ENCODE assay signal across 35 cellular contexts in genomic region chr6:139701695-139702094, GRCh38.
"Had no signal": no experiment of that assay in that cellular context is flagged by ENCODE, and none has a peak within 500 bp of the region (broad histone marks: within the 10 kb centered on the region; RNA-seq: fewer than 3 reads in every experiment).

No MANE protein-coding gene starts in this region.

- H3K27me3 ChIP-seq: MG63 had no signal

- DNase-seq: Karpas-422, Kasumi-1, KG1, MG63, MM.1S, MV-4-11, NCI-H1048, NCI-H1092, NCI-H1092 treated with DMSO at 0.1 percent for 48 hours, NCI-H1105, NCI-H1105 treated with DMSO at 0.1 percent for 48 hours, NCI-H1417, NCI-H1417 treated with DMSO at 0.1 percent for 48 hours, NCI-H1436, NCI-H1436 treated with DMSO at 0.1 percent for 48 hours, NCI-H146, NCI-H1694, NCI-H1694 treated with DMSO at 0.1 percent for 48 hours, NCI-H187, NCI-H187 treated with DMSO at 0.1 percent for 48 hours, NCI-H1930, NCI-H2029, NCI-H2029 treated with DMSO at 0.1 percent for 48 hours, NCI-H2081, NCI-H2081 treated with DMSO at 0.1 percent for 48 hours, NCI-H2107, NCI-H2171, NCI-H2171 treated with DMSO at 0.1 percent for 48 hours, NCI-H2227 treated with DMSO at 0.1 percent for 48 hours, NCI-H226, NCI-H345, NCI-H446, NCI-H446 treated with DMSO at 0.1 percent for 48 hours, NCI-H510A had no signal

- H3K4me3 ChIP-seq: MG63 had no signal

- H3K4me2 ChIP-seq: KMS-11 had no signal

- H3K36me3 ChIP-seq: MG63 had no signal

- H3K27ac ChIP-seq: KMS-11 had no signal

- H3K9ac ChIP-seq: KMS-11 had no signal
